Comparison of ENCODE assay signal across 10 cellular contexts in the genomic region with DNA sequence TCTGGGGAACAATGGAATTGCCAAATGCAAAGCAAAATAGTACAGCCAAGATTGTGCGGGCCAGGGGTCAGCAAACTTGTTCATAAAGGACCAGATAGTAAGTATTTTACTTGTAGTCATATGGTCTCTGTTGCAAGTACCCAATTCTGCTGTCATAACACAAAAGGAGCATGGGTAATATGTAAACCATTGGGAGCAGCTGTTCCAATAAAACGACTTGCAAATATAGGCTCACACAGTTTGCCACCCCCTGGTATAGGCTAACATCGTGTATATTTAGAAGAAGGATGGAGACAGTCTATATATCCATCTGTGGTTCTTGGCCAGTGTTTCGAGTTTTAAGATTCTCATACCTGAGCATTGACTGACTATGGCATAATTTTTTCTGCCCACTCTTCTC. TPM values are rescaled to one million over a fixed set of nuclear protein-coding genes. Genes with fewer than 3 reads are reported as not detected.
DNase-seq lines count a peak whose midpoint lies in the region; ATAC-seq and TF ChIP-seq lines count a peak whose summit lies in the region.
"Had no signal": no experiment of that assay in that cellular context is flagged by ENCODE, and none has a peak within 500 bp of the region (broad histone marks: within the 10 kb centered on the region; RNA-seq: fewer than 3 reads in every experiment).

No MANE protein-coding gene starts in this region.

- H3K9me3 Mint-ChIP-seq in GM23338 (no peaks in the 10 kb centered on the region; the same call in 2 of the 3 replicates), nephron progenitor cell (peaks cover 7% of the 10 kb centered on the region), natural killer cell (no peaks in the 10 kb centered on the region)
- H3K9me3 Mint-ChIP-seq in activated T-helper 2 cell treated with anti-CD3 and anti-CD28 coated beads, Interferon-gamma antibody, Interleukin-2, Interleukin-4, amounts not matched to agents 10 μg/mL and 5 μg/mL and 100 μg/mL, durations not matched to agents 14 hours and 24 hours and 36 hours: peaks cover 5% of the 10 kb centered on the region
- no peaks in the 10 kb centered on the region for H3K9me3 Mint-ChIP-seq in effector memory CD8-positive, alpha-beta T cell
- H3K9me3 Mint-ChIP-seq: neural crest cell had no signal

- peaks cover 49% of the 10 kb centered on the region for H3K36me3 Mint-ChIP-seq in GM23338 (ENCODE audit: low read depth)
- H3K36me3 Mint-ChIP-seq in activated T-helper 2 cell treated with anti-CD3 and anti-CD28 coated beads, Interferon-gamma antibody, Interleukin-2, Interleukin-4, amounts not matched to agents 10 μg/mL and 5 μg/mL and 100 μg/mL, durations not matched to agents 14 hours and 24 hours and 36 hours (ENCODE audit: low read depth): peaks cover 82% of the 10 kb centered on the region
- H3K36me3 Mint-ChIP-seq in nephron progenitor cell (ENCODE audit: low read depth): peaks cover 77% of the 10 kb centered on the region
- H3K36me3 Mint-ChIP-seq in natural killer cell: no peaks in the 10 kb centered on the region
- peaks cover 69% of the 10 kb centered on the region for H3K36me3 Mint-ChIP-seq in effector memory CD8-positive, alpha-beta T cell (ENCODE audit: insufficient read depth)

- H3K27me3 ChIP-seq in ACC112 (ENCODE audit: insufficient read depth, low read length) (no peaks in the 10 kb centered on the region), GM23338 (ENCODE audit: insufficient read depth) (no peaks in the 10 kb centered on the region), PC-3 (ENCODE audit: low read length) (no peaks in the 10 kb centered on the region)
- H3K27me3 ChIP-seq: BLaER1 treated with 17β-estradiol and CSF1 and Interleukin-3, amounts not matched to agents 10 nM and 100 nM had no signal

- H3K4me3 Mint-ChIP-seq in GM23338 (no peak overlapping the region), nephron progenitor cell (no peak overlapping the region), natural killer cell (no peak overlapping the region)
- no peak overlapping the region for H3K4me3 Mint-ChIP-seq in activated T-helper 2 cell treated with anti-CD3 and anti-CD28 coated beads, Interferon-gamma antibody, Interleukin-2, Interleukin-4, amounts not matched to agents 10 μg/mL and 5 μg/mL and 100 μg/mL, durations not matched to agents 14 hours and 24 hours and 36 hours (ENCODE audit: low read depth)
- no peak overlapping the region for H3K4me3 Mint-ChIP-seq in effector memory CD8-positive, alpha-beta T cell
- H3K4me3 Mint-ChIP-seq: neural crest cell had no signal

- H4K20me1 ChIP-seq in GM23338 (replicated peaks; ENCODE audit: insufficient read depth): peaks cover 47% of the 10 kb centered on the region
- H4K20me1 ChIP-seq in PC-3 (ENCODE audit: low read length): no peaks in the 10 kb centered on the region

- DNase-seq in GM23338 (ENCODE audit: low spot score): no peak
- no peak for DNase-seq in activated T-helper 2 cell treated with anti-CD3 and anti-CD28 coated beads, Interferon-gamma antibody, Interleukin-2, Interleukin-4, amounts not matched to agents 10 μg/mL and 5 μg/mL and 100 μg/mL, durations not matched to agents 14 hours and 24 hours and 36 hours (ENCODE audit: low spot score)
- no peak for DNase-seq in nephron progenitor cell
- no peak for DNase-seq in PC-3
- DNase-seq in natural killer cell: no peak
- no peak for DNase-seq in effector memory CD8-positive, alpha-beta T cell

- peak overlapping the region; percentile 26; the same call in 1 of the 2 replicates for H3K27ac ChIP-seq in ACC112 (ENCODE audit: low read depth, low read length)
- peak overlapping the region; percentile 81 for H3K27ac ChIP-seq in GM23338 (ENCODE audit: low read depth)
- H3K27ac ChIP-seq in PC-3 (ENCODE audit: low read length): no peak overlapping the region

- intact Hi-C loops in activated T-helper 2 cell treated with anti-CD3 and anti-CD28 coated beads, Interferon-gamma antibody, Interleukin-2, Interleukin-4, amounts not matched to agents 10 μg/mL and 5 μg/mL and 100 μg/mL, durations not matched to agents 14 hours and 24 hours and 36 hours (cut with micrococcal nuclease): no loop called here
- intact Hi-C loops in PC-3 (cut with micrococcal nuclease) (no loop called here), natural killer cell (cut with micrococcal nuclease) (no loop called here)

- no peaks in the 10 kb centered on the region for H3K9me3 ChIP-seq in PC-3 (ENCODE audit: low read length)

- H3K4me1 ChIP-seq in ACC112 (ENCODE audit: control insufficient read depth, insufficient read depth, low read length, unreplicated experiment) (peaks cover 16% of the 10 kb centered on the region), GM23338 (ENCODE audit: insufficient read depth) (no peaks in the 10 kb centered on the region; the same call in 1 of the 2 replicates), PC-3 (ENCODE audit: insufficient read depth, low read length) (0 out of 2 replicates have a peak, but pooled peaks cover 3% of the 10 kb centered on the region)

- ATAC-seq in GM23338: no peak
- ATAC-seq in HG03520 (IDR thresholded peaks at IDR 0.05; ENCODE audit: unreplicated experiment): no peak
- no peak for ATAC-seq in PC-3
- no peak for ATAC-seq in natural killer cell
- ATAC-seq in effector memory CD8-positive, alpha-beta T cell (replicated peaks): no peak

- BruUV-seq in PC-3 (replicated peaks; lab: Mats Ljungman, UMichigan): no TSS peak

- H3K4me2 ChIP-seq in GM23338: no peak overlapping the region
- H3K4me2 ChIP-seq in PC-3 (ENCODE audit: low read length): no peak overlapping the region

- TF ChIP-seq CTCF in GM23338 (conservative IDR thresholded peaks at IDR 0.05; ENCODE audit: low read depth in 2 of 2) (no peak), nephron progenitor cell (IDR thresholded peaks at IDR 0.05) (no peak), PC-3 (conservative IDR thresholded peaks at IDR 0.05; ENCODE audit: low read depth, low read length) (no peak), natural killer cell (IDR thresholded peaks at IDR 0.05) (no peak)

- H3K4me3 ChIP-seq in ACC112 (ENCODE audit: low read depth, low read length) (no peak overlapping the region), GM23338 (no peak overlapping the region), PC-3 (ENCODE audit: low read length) (no peak overlapping the region)
- H3K4me3 ChIP-seq: BLaER1 treated with 17β-estradiol and CSF1 and Interleukin-3, amounts not matched to agents 10 nM and 100 nM had no signal

- POLR2A ChIA-PET in PC-3 (lab: Charles Lee; ENCODE audit: unreplicated experiment): no interaction called here

- H2AFZ ChIP-seq in ACC112 (ENCODE audit: low read length, unreplicated experiment): no peak overlapping the region
- H2AFZ ChIP-seq in GM23338: no peak overlapping the region
- H2AFZ ChIP-seq in PC-3 (ENCODE audit: low read length): no peak overlapping the region

- H3K27me3 Mint-ChIP-seq in GM23338 (ENCODE audit: insufficient read depth, low read depth, poor library complexity): peaks cover 2% of the 10 kb centered on the region
- no peaks in the 10 kb centered on the region for H3K27me3 Mint-ChIP-seq in activated T-helper 2 cell treated with anti-CD3 and anti-CD28 coated beads, Interferon-gamma antibody, Interleukin-2, Interleukin-4, amounts not matched to agents 10 μg/mL and 5 μg/mL and 100 μg/mL, durations not matched to agents 14 hours and 24 hours and 36 hours (ENCODE audit: low read depth)
- no peaks in the 10 kb centered on the region for H3K27me3 Mint-ChIP-seq in nephron progenitor cell (ENCODE audit: low read depth, poor library complexity)
- no peaks in the 10 kb centered on the region for H3K27me3 Mint-ChIP-seq in natural killer cell (ENCODE audit: low read depth in 2 of 2)
- H3K27me3 Mint-ChIP-seq in effector memory CD8-positive, alpha-beta T cell: no peaks in the 10 kb centered on the region

- H3K79me2 ChIP-seq in ACC112 (ENCODE audit: control insufficient read depth, insufficient read depth, low read length, unreplicated experiment): peaks cover 12% of the 10 kb centered on the region
- H3K79me2 ChIP-seq in GM23338 (replicated peaks; ENCODE audit: insufficient read depth): peaks cover 46% of the 10 kb centered on the region
- H3K79me2 ChIP-seq in PC-3 (ENCODE audit: low read length): peaks cover 26% of the 10 kb centered on the region; the same call in 1 of the 2 replicates

- peak overlapping the region; percentile 81 for H3K27ac Mint-ChIP-seq in GM23338
- peak overlapping the region; percentile 26 for H3K27ac Mint-ChIP-seq in activated T-helper 2 cell treated with anti-CD3 and anti-CD28 coated beads, Interferon-gamma antibody, Interleukin-2, Interleukin-4, amounts not matched to agents 10 μg/mL and 5 μg/mL and 100 μg/mL, durations not matched to agents 14 hours and 24 hours and 36 hours
- H3K27ac Mint-ChIP-seq in nephron progenitor cell: peak overlapping the region; percentile 78
- H3K27ac Mint-ChIP-seq in natural killer cell: peak overlapping the region in 1 of 2 donors; percentile 56
- no peak overlapping the region for H3K27ac Mint-ChIP-seq in effector memory CD8-positive, alpha-beta T cell

- H3K4me1 Mint-ChIP-seq in GM23338 (peaks cover 7% of the 10 kb centered on the region), nephron progenitor cell (peaks cover 7% of the 10 kb centered on the region), natural killer cell (peaks cover 22% of the 10 kb centered on the region in 2 donors)
- peaks cover 32% of the 10 kb centered on the region for H3K4me1 Mint-ChIP-seq in activated T-helper 2 cell treated with anti-CD3 and anti-CD28 coated beads, Interferon-gamma antibody, Interleukin-2, Interleukin-4, amounts not matched to agents 10 μg/mL and 5 μg/mL and 100 μg/mL, durations not matched to agents 14 hours and 24 hours and 36 hours (ENCODE audit: low read depth)
- peaks cover 7 to 15% of the 10 kb centered on the region in 2 donors for H3K4me1 Mint-ChIP-seq in effector memory CD8-positive, alpha-beta T cell (ENCODE audit: low read depth in 2 of 2)

- no peaks in the 10 kb centered on the region for H3K9me2 ChIP-seq in GM23338 (ENCODE audit: insufficient read depth)
- H3K9me2 ChIP-seq in PC-3 (replicated peaks; ENCODE audit: low read length): no peaks in the 10 kb centered on the region

- H3K36me3 ChIP-seq in ACC112 (ENCODE audit: insufficient read depth, low read length) (peaks cover 31% of the 10 kb centered on the region), GM23338 (ENCODE audit: insufficient read depth) (peaks cover 22% of the 10 kb centered on the region), PC-3 (ENCODE audit: low read depth, low read length) (peaks cover 54% of the 10 kb centered on the region)

- CTCF ChIA-PET in PC-3 (lab: Charles Lee): interaction anchor here (0.6 to 1.7 kb wide), 16 partner anchors 11 to 1146 kb away, joined by 3 to 12 read pairs (median 4); no protein-coding TSS in a partner anchor

- no peak overlapping the region for H3K9ac ChIP-seq in PC-3 (ENCODE audit: low read length)

- H3F3A ChIP-seq in GM23338 (replicated peaks; ENCODE audit: low read depth): peaks cover 18% of the 10 kb centered on the region; the same call in 1 of the 2 replicates
- peaks cover 9% of the 10 kb centered on the region for H3F3A ChIP-seq in PC-3 (ENCODE audit: low read length, unreplicated experiment)

RNA-seq across cellular contexts. Expression of a gene that starts 15.6 kb away (rescaled TPM):
- total RNA-seq in GM23338 (2014; rRNA removed; shearing (Covaris generic)): 37.6 and 57.0 TPM in 2 replicates
- 53.8 and 55.0 TPM in 2 replicates for polyA plus RNA-seq in GM23338 (2016; fragmentation: Nextera tagmentation; extraction: Ambion mirVana)
- 41.6 and 46.4 TPM in 2 replicates for total RNA-seq in activated T-helper 2 cell treated with anti-CD3 and anti-CD28 coated beads, Interferon-gamma antibody, Interleukin-2, Interleukin-4, amounts not matched to agents 10 μg/mL and 5 μg/mL and 100 μg/mL, durations not matched to agents 14 hours and 24 hours and 36 hours
- total RNA-seq in PC-3 (2014; rRNA removed): 54.3 and 90.4 TPM in 2 replicates
- total RNA-seq in natural killer cell: 10 to 100 TPM; 40.2 to 50.4 (median 40.8) TPM

RNA-seq across cellular contexts. Expression of a gene that starts 15.8 kb away (rescaled TPM):
- 60.6 and 72.0 TPM in 2 replicates for total RNA-seq in GM23338 (2014; rRNA removed; shearing (Covaris generic))
- 27.4 and 30.6 TPM in 2 replicates for polyA plus RNA-seq in GM23338 (2016; fragmentation: Nextera tagmentation; extraction: Ambion mirVana)
- total RNA-seq in activated T-helper 2 cell treated with anti-CD3 and anti-CD28 coated beads, Interferon-gamma antibody, Interleukin-2, Interleukin-4, amounts not matched to agents 10 μg/mL and 5 μg/mL and 100 μg/mL, durations not matched to agents 14 hours and 24 hours and 36 hours: 123 and 135 TPM in 2 replicates
- 51.1 and 55.3 TPM in 2 replicates for total RNA-seq in PC-3 (2014; rRNA removed)
- total RNA-seq in natural killer cell: 100 to 1,000 TPM in 2 of 3 donors, 10 to 100 TPM in 1; 99.5 to 120 (median 104) TPM

RNA-seq across cellular contexts. Expression of a gene that starts 53.1 kb away (rescaled TPM):
- total RNA-seq in GM23338 (2014; rRNA removed; shearing (Covaris generic)): 23.4 and 28.8 TPM in 2 replicates
- 23.5 and 26.1 TPM in 2 replicates for polyA plus RNA-seq in GM23338 (2016; fragmentation: Nextera tagmentation; extraction: Ambion mirVana)
- total RNA-seq in activated T-helper 2 cell treated with anti-CD3 and anti-CD28 coated beads, Interferon-gamma antibody, Interleukin-2, Interleukin-4, amounts not matched to agents 10 μg/mL and 5 μg/mL and 100 μg/mL, durations not matched to agents 14 hours and 24 hours and 36 hours: 18.5 and 20.5 TPM in 2 replicates
- total RNA-seq in PC-3 (2014; rRNA removed): 19.3 and 23.2 TPM in 2 replicates
- 10 to 100 TPM in 1 of 3 donors, 1 to 10 TPM in 2; 5.1 to 10.7 (median 9.2) TPM for total RNA-seq in natural killer cell

Comparison
In these comparisons a context has a peak if more than half of its experiments do, and no peak if none do; other contexts are left out.
1. H3K27ac Mint-ChIP-seq: peak in GM23338 (single experiment), activated T-helper 2 cell treated with anti-CD3 and anti-CD28 coated beads, Interferon-gamma antibody, Interleukin-2, Interleukin-4, amounts not matched to agents 10 μg/mL and 5 μg/mL and 100 μg/mL, durations not matched to agents 14 hours and 24 hours and 36 hours (single experiment) and nephron progenitor cell (single experiment); none in effector memory CD8-positive, alpha-beta T cell (0 of 2).